27 cellular contexts compared by ENCODE assay signal in the genomic region with DNA sequence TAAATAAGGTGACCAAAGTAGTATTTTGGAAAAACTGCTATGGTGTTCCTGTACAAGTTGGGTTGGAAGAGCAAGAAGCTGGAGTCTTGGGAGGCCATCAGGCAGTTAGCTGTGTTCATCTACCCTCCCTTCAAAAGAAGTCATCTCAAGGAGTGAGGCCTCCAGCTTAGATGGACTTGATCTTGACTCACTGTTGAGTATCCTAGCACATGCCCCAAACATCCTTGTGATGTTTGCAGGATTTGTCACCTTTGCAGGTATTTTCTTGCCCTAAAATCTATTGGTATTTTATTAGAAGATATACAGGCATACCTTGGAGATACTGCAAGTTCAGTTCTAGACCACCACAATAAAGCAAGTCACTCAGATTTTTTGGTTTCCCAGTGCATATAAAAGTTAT.
"Had no signal": no experiment of that assay in that cellular context is flagged by ENCODE, and none has a peak within 500 bp of the region (broad histone marks: within the 10 kb centered on the region; RNA-seq: fewer than 3 reads in every experiment).

No MANE protein-coding gene starts in this region.

- H2AFZ ChIP-seq: neural progenitor cell, parathyroid adenoma had no signal

- H3K9ac ChIP-seq: neural progenitor cell, parathyroid adenoma had no signal

- H3K9me3 ChIP-seq: ovary, psoas muscle, spleen, thoracic aorta, thyroid gland, tibial nerve, upper lobe of left lung, vagina had no signal

- H3K4me2 ChIP-seq: neural progenitor cell, smooth muscle cell had no signal

- H3K27me3 ChIP-seq: neural progenitor cell, ovary, spleen, thyroid gland, tibial nerve, upper lobe of left lung, vagina had no signal

- ATAC-seq: natural killer cell; psoas muscle; right cardiac atrium; sciatic nerve; stimulated activated memory B cell treated with anti-CD40 and anti-IgM and Interleukin-4, amounts not matched to agents 10 μg/mL and 1 μg/mL and 100 μg/mL, for 72 hours; stimulated activated naive CD8-positive, alpha-beta T cell treated with anti-CD3 and anti-CD28 coated beads, Interleukin-15, amount 100 ng/mL, for 72 hours; stimulated activated naive CD8-positive, alpha-beta T cell treated with anti-CD3 and anti-CD28 coated beads, Interleukin-15, Interleukin-2, amounts not matched to agents 100 U/mL and 50 U/mL, for 24 hours had no signal

- H3K36me3 ChIP-seq: ovary had no signal

- H3K4me1 ChIP-seq: neural progenitor cell, parathyroid adenoma, spleen, thyroid gland, tibial nerve, upper lobe of left lung, vagina had no signal

- H3K79me2 ChIP-seq: parathyroid adenoma had no signal

- DNase-seq: natural killer cell; occipital lobe; ovary; posterior cingulate gyrus; psoas muscle; right cardiac atrium; spleen; stimulated activated CD4-positive, alpha-beta T cell treated with anti-CD3 and anti-CD28 coated beads, Interleukin-12 subunit alpha, Interleukin-12 subunit beta, amount 100 ng/mL, for 4 hours; stimulated activated CD4-positive, alpha-beta T cell treated with anti-CD3 and anti-CD28 coated beads, Interleukin-1b, Interleukin-23, amount 100 ng/mL, for 48 hours; stimulated activated CD4-positive, alpha-beta T cell treated with anti-CD3 and anti-CD28 coated beads, Interleukin-4, amount 100 ng/mL, for 1 hour; stimulated activated CD4-positive, alpha-beta T cell treated with anti-CD3 and anti-CD28 coated beads, Interleukin-4, amount 100 ng/mL, for 4 hours; stimulated activated CD8-positive, alpha-beta memory T cell treated with anti-CD3 and anti-CD28 coated beads, Interleukin-4, amount 100 ng/mL, for 48 hours; stimulated activated naive CD4-positive, alpha-beta T cell; stimulated activated naive CD8-positive, alpha-beta T cell treated with anti-CD3 and anti-CD28 coated beads, Interleukin-15, amount 100 ng/mL, for 72 hours; stimulated activated naive CD8-positive, alpha-beta T cell treated with anti-CD3 and anti-CD28 coated beads, Interleukin-15, Interleukin-2, amounts not matched to agents 100 U/mL and 50 U/mL, for 24 hours; substantia nigra; thyroid gland; upper lobe of left lung had no signal

- H3K27ac ChIP-seq: neural progenitor cell, ovary, parathyroid adenoma, psoas muscle, skin epidermis, spleen, thoracic aorta, thyroid gland, tibial nerve, upper lobe of left lung, vagina had no signal

- H3K4me3 ChIP-seq: neural progenitor cell, ovary, psoas muscle, skin epidermis, smooth muscle cell, spleen, thoracic aorta, thyroid gland, tibial nerve, upper lobe of left lung, vagina had no signal
